10 cellular contexts compared by ENCODE assay signal in the genomic region with DNA sequence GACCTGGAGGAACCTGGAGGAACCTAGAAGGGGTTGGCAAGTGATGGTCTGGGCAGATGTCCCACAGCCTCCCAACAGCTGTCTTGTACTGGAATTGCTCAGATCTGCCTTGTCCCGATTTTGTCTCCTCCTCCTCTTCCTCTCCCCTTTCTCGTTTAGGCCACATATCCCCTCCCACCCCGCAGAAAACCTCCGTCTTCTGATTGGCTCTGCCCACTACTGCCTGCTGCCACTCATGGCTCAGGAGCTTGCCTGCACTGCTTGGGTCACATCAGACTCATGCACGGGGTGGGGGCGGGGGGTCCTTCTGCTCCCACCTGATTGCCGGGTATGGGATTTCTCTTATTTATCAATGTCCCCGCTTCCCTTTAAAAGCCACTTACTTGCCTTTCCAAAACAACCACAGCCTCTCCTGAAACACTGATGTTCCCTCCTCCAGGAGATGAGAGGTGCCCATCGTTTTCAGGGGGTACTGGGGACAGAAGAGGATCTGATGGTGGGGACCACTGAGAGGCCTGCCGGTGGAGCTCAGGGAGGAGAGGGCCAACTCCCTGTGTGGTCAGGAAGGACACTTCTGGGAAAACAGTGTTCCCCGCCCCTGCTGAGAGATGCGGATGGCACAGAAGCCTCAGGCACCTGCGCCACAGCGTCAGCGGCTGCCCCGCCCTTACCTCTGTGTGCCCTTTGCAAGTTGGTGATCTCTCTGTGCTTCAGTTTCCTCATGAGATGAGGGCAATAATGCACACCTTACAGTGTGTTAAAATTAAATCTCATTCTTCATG. TPM values are rescaled to one million over a fixed set of nuclear protein-coding genes. Genes with fewer than 3 reads are reported as not detected.
A peak's percentile ranks its signal among the peaks of the same experiment; 100 is the strongest.
DNase-seq lines count a peak whose midpoint lies in the region; ATAC-seq and TF ChIP-seq lines count a peak whose summit lies in the region.
"Had no signal": no experiment of that assay in that cellular context is flagged by ENCODE, and none has a peak within 500 bp of the region (broad histone marks: within the 10 kb centered on the region; RNA-seq: fewer than 3 reads in every experiment).

No MANE protein-coding gene starts in this region.

- peaks cover 44 to 100% (median 74%) of the 10 kb centered on the region in 11 experiments; a peak in 21 of 22 replicates for H4K20me1 ChIP-seq in BLaER1 treated with 17β-estradiol and CSF1 and Interleukin-3, amounts not matched to agents 10 nM and 100 nM

- H3K9me3 Mint-ChIP-seq in HFFc6 = no peaks in the 10 kb centered on the region

- no peaks in the 10 kb centered on the region for H3K27me3 ChIP-seq in BLaER1 treated with 17β-estradiol and CSF1 and Interleukin-3, amounts not matched to agents 10 nM and 100 nM

- intact Hi-C loops in mucosa of descending colon (cut with DNase I, micrococcal nuclease) = no loop called here

- H3K4me3 ChIP-seq in BLaER1 treated with 17β-estradiol and CSF1 and Interleukin-3, amounts not matched to agents 10 nM and 100 nM = no peak overlapping the region
- H3K4me3 ChIP-seq in coronary artery = no peak overlapping the region
- no peak overlapping the region for H3K4me3 ChIP-seq in mucosa of descending colon

- peak overlapping the region; percentile 98 for H3K27ac Mint-ChIP-seq in HFFc6

- H3K4me2 ChIP-seq in BLaER1 treated with 17β-estradiol and CSF1 and Interleukin-3, amounts not matched to agents 10 nM and 100 nM = peak overlapping the region; percentile 81 to 99 (median 88)

- peaks cover 1% of the 10 kb centered on the region for H3K27me3 Mint-ChIP-seq in HFFc6 (ENCODE audit: insufficient read depth)

- H3K4me1 Mint-ChIP-seq in HFFc6 (ENCODE audit: low read depth) = peaks cover 48% of the 10 kb centered on the region

- H3K36me3 ChIP-seq in BLaER1 treated with 17β-estradiol and CSF1 and Interleukin-3, amounts not matched to agents 10 nM and 100 nM = peaks cover 11 to 74% (median 22%) of the 10 kb centered on the region in 11 experiments; a peak in 19 of 22 replicates
- H3K36me3 ChIP-seq in mucosa of descending colon (ENCODE audit: low read depth) = no peaks in the 10 kb centered on the region

- peak overlapping the region in 7 of 11 experiments; percentile 26 to 60 (median 46); a peak in 10 of 22 replicates for H3K27ac ChIP-seq in BLaER1 treated with 17β-estradiol and CSF1 and Interleukin-3, amounts not matched to agents 10 nM and 100 nM
- peak overlapping the region; percentile 62 to 79 for H3K27ac ChIP-seq in coronary artery
- H3K27ac ChIP-seq: HL-60 had no signal

- H3K4me1 ChIP-seq in BLaER1 treated with 17β-estradiol and CSF1 and Interleukin-3, amounts not matched to agents 10 nM and 100 nM = peaks cover 58 to 67% (median 62%) of the 10 kb centered on the region in 10 experiments
- H3K4me1 ChIP-seq in mucosa of descending colon (ENCODE audit: low read depth) = peaks cover 51% of the 10 kb centered on the region

- H3K36me3 Mint-ChIP-seq in HFFc6 (ENCODE audit: low read depth) = no peaks in the 10 kb centered on the region

- H3K9ac ChIP-seq in BLaER1 treated with 17β-estradiol and CSF1 and Interleukin-3, amounts not matched to agents 10 nM and 100 nM = peak overlapping the region in 9 of 11 experiments; percentile 7 to 48 (median 31); a peak in 12 of 22 replicates

- peak overlapping the region; percentile 49 for H3K4me3 Mint-ChIP-seq in HFFc6

- TF ChIP-seq CTCF in HFFc6 (IDR thresholded peaks at IDR 0.05) (no peak), coronary artery (IDR thresholded peaks at IDR 0.05) (no peak), mucosa of descending colon (IDR thresholded peaks at IDR 0.05) (no peak)

- DNase-seq in HFFc6 (no peak), coronary artery (ENCODE audit: low spot score) (peak; percentile 56), mucosa of descending colon (peak; percentile 47 to 77 (median 70)), HK-2 (ENCODE audit: unreplicated experiment) (no peak), G401 (ENCODE audit: low spot score) (no peak)
- DNase-seq: NK-92 treated with Interleukin-12 subunit alpha and Interleukin-12 subunit beta, amount 100 ng/mL, for 24 hours had no signal

- in situ Hi-C loops in G401 (cut with HindIII; ENCODE audit: low sequenced_read_pairs) = no loop called here

- H3K9me3 ChIP-seq in BLaER1 treated with 17β-estradiol and CSF1 and Interleukin-3, amounts not matched to agents 10 nM and 100 nM (replicated peaks in 1 of 11) = no peaks in the 10 kb centered on the region
- H3K9me3 ChIP-seq in mucosa of descending colon = no peaks in the 10 kb centered on the region

- ATAC-seq in mucosa of descending colon (peak; percentile 64), HG02588 (IDR thresholded peaks at IDR 0.05; ENCODE audit: unreplicated experiment) (no peak), GM21526 (IDR thresholded peaks at IDR 0.05; ENCODE audit: low FRiP score, unreplicated experiment) (no peak)

RNA-seq across cellular contexts. Expression of gene TOM1, which starts 14.7 kb away (rescaled TPM):
- total RNA-seq in HFFc6 (2021; fragmentation: NEBNext Ultra II Directional; extraction: Animal tissue kit (Norgen Biotek cat#: 25700)) = 10 to 100 TPM; 34.2 to 47.2 (median 44.6) TPM
- 10 to 100 TPM; 59.8 to 74.7 (median 60.2) TPM for total RNA-seq in mucosa of descending colon
- 43.7 and 47.5 TPM in 2 replicates for total RNA-seq in G401 (2014; rRNA removed; shearing (Covaris generic))

RNA-seq across cellular contexts. Expression of gene HMGXB4, which starts 57.1 kb away (rescaled TPM):
- total RNA-seq in HFFc6 (2021; fragmentation: NEBNext Ultra II Directional; extraction: Animal tissue kit (Norgen Biotek cat#: 25700)) = 10 to 100 TPM; 20.2 to 26.0 (median 24.4) TPM
- 10 to 100 TPM; 18.1 to 21.7 (median 21.6) TPM for total RNA-seq in mucosa of descending colon
- 22.5 and 30.2 TPM in 2 replicates for total RNA-seq in G401 (2014; rRNA removed; shearing (Covaris generic))

Comparison
In these comparisons a context has a peak if more than half of its experiments do, and no peak if none do; other contexts are left out.
1. DNase-seq: peak in coronary artery (single experiment) and mucosa of descending colon (3 of 3); none in HFFc6 (single experiment), HK-2 (single experiment) and G401 (single experiment).